8 cellular contexts compared by ENCODE assay signal in genomic region chr6:34792605-34793500, GRCh38. TPM values are rescaled to one million over a fixed set of nuclear protein-coding genes. Genes with fewer than 3 reads are reported as not detected.
A peak's percentile ranks its signal among the peaks of the same experiment; 100 is the strongest.
DNase-seq lines count a peak whose midpoint lies in the region; ATAC-seq, FAIRE-seq and TF ChIP-seq lines count a peak whose summit lies in the region.

No MANE protein-coding gene starts in this region.

- FAIRE-seq in RCC 7860 (lab: Jason Lieb, UNC), result no peak

- H3K27ac Mint-ChIP-seq in CD8-positive, alpha-beta T cell, result peak overlapping the region; percentile 91
- H3K27ac Mint-ChIP-seq in activated CD8-positive, alpha-beta T cell treated with anti-CD3 and anti-CD28 coated beads for 36 hours, result peak overlapping the region; percentile 85
- peak overlapping the region; percentile 83 to 99 (median 92) for H3K27ac Mint-ChIP-seq in naive thymus-derived CD8-positive, alpha-beta T cell

- peaks cover 12% of the 10 kb centered on the region for H3K4me1 ChIP-seq in CD8-positive, alpha-beta T cell (ENCODE audit: insufficient read depth, low read length)

- H3K36me3 ChIP-seq in CD8-positive, alpha-beta T cell (ENCODE audit: insufficient read depth, low read length), result no peaks in the 10 kb centered on the region

- intact Hi-C loops in CD8-positive, alpha-beta T cell (cut with DNase I, micrococcal nuclease), result loop anchor here (1.0 to 5.0 kb wide), 4 partner anchors 36 to 1649 kb away; partner anchors contain the start of genes KCTD20 (in 1 of the 2), PXT1 (in 1 of the 2), SMIM29 (in 1 of the 2) and SNRPC (in 1 of the 2)
- intact Hi-C loops in activated CD8-positive, alpha-beta T cell treated with anti-CD3 and anti-CD28 coated beads for 36 hours (cut with micrococcal nuclease), result no loop called here

- CTCF ChIA-PET in CD8-positive, alpha-beta T cell (lab: Charles Lee), result interaction anchor here (1.4 to 2.3 kb wide), 3 partner anchors 11 to 347 kb away, joined by 4 to 6 read pairs (median 5); partner anchors contain the start of gene SNRPC
- CTCF ChIA-PET in activated CD8-positive, alpha-beta T cell treated with anti-CD3 and anti-CD28 coated beads for 36 hours (lab: Charles Lee), result interaction anchor here (0.7 to 1.6 kb wide), 4 partner anchors 101 to 543 kb away, joined by 3 to 5 read pairs (median 4); no protein-coding TSS in a partner anchor

- H3K9me3 ChIP-seq in CD8-positive, alpha-beta T cell (ENCODE audit: low read length), result no peaks in the 10 kb centered on the region

- H3K36me3 Mint-ChIP-seq in CD8-positive, alpha-beta T cell, result peaks cover 9% of the 10 kb centered on the region
- H3K36me3 Mint-ChIP-seq in activated CD8-positive, alpha-beta T cell treated with anti-CD3 and anti-CD28 coated beads for 36 hours (ENCODE audit: low read depth), result no peaks in the 10 kb centered on the region
- H3K36me3 Mint-ChIP-seq in naive thymus-derived CD8-positive, alpha-beta T cell, result no peaks in the 10 kb centered on the region

- peak overlapping the region; percentile 99 for H3K4me3 Mint-ChIP-seq in CD8-positive, alpha-beta T cell
- peak overlapping the region; percentile 89 for H3K4me3 Mint-ChIP-seq in activated CD8-positive, alpha-beta T cell treated with anti-CD3 and anti-CD28 coated beads for 36 hours
- H3K4me3 Mint-ChIP-seq in naive thymus-derived CD8-positive, alpha-beta T cell, result peak overlapping the region; percentile 90 to 99 (median 98)

- no peaks in the 10 kb centered on the region for H3K9me3 Mint-ChIP-seq in CD8-positive, alpha-beta T cell
- H3K9me3 Mint-ChIP-seq in activated CD8-positive, alpha-beta T cell treated with anti-CD3 and anti-CD28 coated beads for 36 hours, result no peaks in the 10 kb centered on the region
- H3K9me3 Mint-ChIP-seq in naive thymus-derived CD8-positive, alpha-beta T cell, result no peaks in the 10 kb centered on the region

- peak in 2 of 7 experiments; percentile 6 to 55 for DNase-seq in CD8-positive, alpha-beta T cell
- DNase-seq in GM20000 (ENCODE audit: low spot score), result peak; percentile 60
- peak; percentile 69 for DNase-seq in NAMALWA (ENCODE audit: low spot score)
- DNase-seq in activated CD8-positive, alpha-beta T cell treated with anti-CD3 and anti-CD28 coated beads for 36 hours, result peak; percentile 45
- DNase-seq in fibroblast of pulmonary artery (ENCODE audit: low read depth), result peak; percentile 71
- DNase-seq in naive thymus-derived CD8-positive, alpha-beta T cell, result peak in 4 of 10 donors; percentile 3 to 31 (median 20)
- DNase-seq in RCC 7860 (ENCODE audit: low spot score), result no peak

- no peaks in the 10 kb centered on the region for H3K27me3 Mint-ChIP-seq in CD8-positive, alpha-beta T cell (ENCODE audit: low read depth)
- H3K27me3 Mint-ChIP-seq in activated CD8-positive, alpha-beta T cell treated with anti-CD3 and anti-CD28 coated beads for 36 hours, result no peaks in the 10 kb centered on the region
- H3K27me3 Mint-ChIP-seq in naive thymus-derived CD8-positive, alpha-beta T cell, result no peaks in the 10 kb centered on the region

- no peak for ATAC-seq in CD8-positive, alpha-beta T cell
- no peak for ATAC-seq in activated CD8-positive, alpha-beta T cell treated with anti-CD3 and anti-CD28 coated beads for 36 hours
- no peak for ATAC-seq in naive thymus-derived CD8-positive, alpha-beta T cell
- ATAC-seq in HG02571 (IDR thresholded peaks at IDR 0.05; ENCODE audit: unreplicated experiment), result no peak

- POLR2A ChIA-PET in CD8-positive, alpha-beta T cell (lab: Charles Lee), result interaction anchor here (1.2 to 2.5 kb wide), 7 partner anchors 11 to 569 kb away, joined by 3 to 21 read pairs (median 6); partner anchors contain the start of genes ANKS1A, SNRPC and TAF11
- POLR2A ChIA-PET in activated CD8-positive, alpha-beta T cell treated with anti-CD3 and anti-CD28 coated beads for 36 hours (lab: Charles Lee), result interaction anchor here (0.6 to 3.2 kb wide), 18 partner anchors 9 to 377 kb away, joined by 3 to 23 read pairs (median 4); partner anchors contain the start of genes ANKS1A, SNRPC and TAF11
- POLR2A ChIA-PET in naive thymus-derived CD8-positive, alpha-beta T cell (lab: Charles Lee), result interaction anchor here (0.6 to 2.8 kb wide), 8 partner anchors 21 to 1236 kb away, joined by 3 to 33 read pairs (median 5); partner anchors contain the start of genes ANKS1A, HMGA1, ILRUN and SNRPC

- peaks cover 29% of the 10 kb centered on the region for H3K4me1 Mint-ChIP-seq in CD8-positive, alpha-beta T cell (ENCODE audit: low read depth)
- H3K4me1 Mint-ChIP-seq in activated CD8-positive, alpha-beta T cell treated with anti-CD3 and anti-CD28 coated beads for 36 hours (ENCODE audit: low read depth), result peaks cover 24% of the 10 kb centered on the region
- peaks cover 19 to 34% (median 28%) of the 10 kb centered on the region in 4 donors for H3K4me1 Mint-ChIP-seq in naive thymus-derived CD8-positive, alpha-beta T cell

- H3K4me3 ChIP-seq in CD8-positive, alpha-beta T cell (ENCODE audit: low read depth, low read length), result peak overlapping the region; percentile 95
- H3K4me3 ChIP-seq in fibroblast of pulmonary artery (replicated peaks; ENCODE audit: low read depth, low read length), result peak overlapping the region; percentile 79

- peak overlapping the region; percentile 75 for H3K27ac ChIP-seq in CD8-positive, alpha-beta T cell (ENCODE audit: low read depth, low read length)

- no peak for TF ChIP-seq CTCF in CD8-positive, alpha-beta T cell (IDR thresholded peaks at IDR 0.05)
- TF ChIP-seq CTCF in GM20000 (IDR thresholded peaks at IDR 0.05; ENCODE audit: extremely low read depth, missing control alignments) (no peak), fibroblast of pulmonary artery (IDR thresholded peaks at IDR 0.05; ENCODE audit: low read length, missing control alignments) (no peak)
- no peak for TF ChIP-seq CTCF in activated CD8-positive, alpha-beta T cell treated with anti-CD3 and anti-CD28 coated beads for 36 hours (IDR thresholded peaks at IDR 0.05)

- H3K27me3 ChIP-seq in CD8-positive, alpha-beta T cell (ENCODE audit: insufficient read depth, low read length), result no peaks in the 10 kb centered on the region

RNA-seq across cellular contexts. Expression of gene BLTP3A, which starts 1.0 kb away (rescaled TPM):
- 1 to 10 TPM; 8.8 to 9.3 TPM for total RNA-seq in CD8-positive, alpha-beta T cell
- 10 to 100 TPM; 14.0 to 15.0 TPM for total RNA-seq in activated CD8-positive, alpha-beta T cell treated with anti-CD3 and anti-CD28 coated beads for 36 hours
- 10 to 100 TPM; 11.1 to 11.2 TPM for total RNA-seq in naive thymus-derived CD8-positive, alpha-beta T cell
- 1 to 10 TPM; 1.4 to 1.5 (median 1.4) TPM for polyA plus RNA-seq in naive thymus-derived CD8-positive, alpha-beta T cell

RNA-seq across cellular contexts. Expression of gene SNRPC, which starts 35.5 kb away (rescaled TPM):
- total RNA-seq in CD8-positive, alpha-beta T cell, result 10 to 100 TPM; 77.7 to 79.0 TPM
- total RNA-seq in activated CD8-positive, alpha-beta T cell treated with anti-CD3 and anti-CD28 coated beads for 36 hours, result 100 to 1,000 TPM; 170 to 179 TPM
- total RNA-seq in naive thymus-derived CD8-positive, alpha-beta T cell, result 10 to 100 TPM; 53.6 to 58.5 TPM
- polyA plus RNA-seq in naive thymus-derived CD8-positive, alpha-beta T cell, result 100 to 1,000 TPM; 320 to 328 (median 320) TPM
